13 cellular contexts compared by ENCODE assay signal in genomic region chr6:144155529-144155928, GRCh38. TPM values are rescaled to one million over a fixed set of nuclear protein-coding genes. Genes with fewer than 3 reads are reported as not detected.
DNase-seq lines count a peak whose midpoint lies in the region; ATAC-seq, FAIRE-seq and TF ChIP-seq lines count a peak whose summit lies in the region.
"Had no signal": no experiment of that assay in that cellular context is flagged by ENCODE, and none has a peak within 500 bp of the region (broad histone marks: within the 10 kb centered on the region; RNA-seq: fewer than 3 reads in every experiment).

No MANE protein-coding gene starts in this region.

- H2AFZ ChIP-seq in KMS-11 (ENCODE audit: low read depth), result no peak overlapping the region

- peak; percentile 47 for ATAC-seq in GM19372 (IDR thresholded peaks at IDR 0.05; ENCODE audit: low read depth, unreplicated experiment)
- peak; percentile 61 for ATAC-seq in HG02884 (IDR thresholded peaks at IDR 0.05; ENCODE audit: unreplicated experiment)

- peaks cover 69% of the 10 kb centered on the region for H3K4me1 ChIP-seq in KMS-11 (ENCODE audit: low read depth, poor library complexity, severe bottlenecking)

- DNase-seq in GM12892 (ENCODE audit: insufficient read length) (peak; percentile 19), NCI-H69 (lab: John Stamatoyannopoulos, UW) (no peak), SW 1271 (lab: John Stamatoyannopoulos, UW) (no peak), NCI-H1048 (lab: John Stamatoyannopoulos, UW) (no peak), frontal cortex (ENCODE audit: low spot score in 2 of 2) (no peak)
- DNase-seq: adrenal gland, kidney, ovary had no signal

- H4K20me1 ChIP-seq in KMS-11 (ENCODE audit: insufficient read depth), result no peaks in the 10 kb centered on the region

- no peak for TF ChIP-seq POLR2A in GM12892 (IDR thresholded peaks at IDR 0.05; ENCODE audit: low read depth, low read length)

- H3K79me2 ChIP-seq in KMS-11 (ENCODE audit: insufficient read depth, low read depth), result peaks cover 19% of the 10 kb centered on the region

- peak overlapping the region; percentile 93 for H3K4me2 ChIP-seq in KMS-11

- H3K4me3 ChIP-seq in KMS-11 (IDR thresholded peaks at IDR 0.05; ENCODE audit: insufficient read depth, low read depth, low read length), result no peak overlapping the region
- H3K4me3 ChIP-seq: adrenal gland, ovary had no signal

- FAIRE-seq in GM12892 (lab: Jason Lieb, UNC) (peak; percentile 76), frontal cortex (lab: Jason Lieb, UNC) (no peak)
- FAIRE-seq: endothelial cell of umbilical vein, kidney had no signal

- H3K36me3 ChIP-seq in KMS-11 (ENCODE audit: insufficient read depth), result no peaks in the 10 kb centered on the region
- H3K36me3 ChIP-seq: adrenal gland, ovary had no signal

- peak overlapping the region; percentile 29; the same call in 1 of the 2 replicates for H3K27ac ChIP-seq in KMS-11
- H3K27ac ChIP-seq: C4-2B, ovary had no signal

- H3K27me3 ChIP-seq in KMS-11 (ENCODE audit: insufficient read depth, low read depth), result no peaks in the 10 kb centered on the region
- H3K27me3 ChIP-seq: adrenal gland, ovary had no signal

- no peak for TF ChIP-seq CTCF in KMS-11 (conservative IDR thresholded peaks at IDR 0.05; ENCODE audit: low read depth, low read length)

- no peak overlapping the region for H3K9ac ChIP-seq in KMS-11

RNA-seq across cellular contexts. Expression of gene STX11, which starts 5.2 kb away (rescaled TPM):
- 8.2 TPM for polyA plus RNA-seq in GM12892 (2012; ENCODE audit: missing spikeins)
- under 0.01 TPM for total RNA-seq in frontal cortex
